ENCODE assay signal across 17 cellular contexts in genomic region chr13:31322025-31322424, GRCh38.
DNase-seq lines count a peak whose midpoint lies in the region; ATAC-seq and TF ChIP-seq lines count a peak whose summit lies in the region.
"Had no signal": no experiment of that assay in that cellular context is flagged by ENCODE, and none has a peak within 500 bp of the region (broad histone marks: within the 10 kb centered on the region; RNA-seq: fewer than 3 reads in every experiment).

No MANE protein-coding gene starts in this region.

- BruUV-seq in MCF 10A (replicated peaks; lab: Mats Ljungman, UMichigan): no TSS peak

- DNase-seq in MCF 10A (ENCODE audit: unreplicated experiment) (peak; percentile 96), breast epithelium (ENCODE audit: low spot score in 2 of 2) (no peak), brain microvascular endothelial cell (peak; percentile 30), left ventricle myocardium inferior (peak; percentile 20), ascending aorta (ENCODE audit: low spot score in 2 of 2) (no peak), nephron progenitor cell (no peak)
- no peak for DNase-seq in CD8-positive, alpha-beta memory T cell
- DNase-seq: activated naive CD4-positive, alpha-beta T cell treated with anti-CD3 and anti-CD28 coated beads for 36 hours; GOT3; hippocampal formation; left colon; NCI-H524; posterior cingulate gyrus; stimulated activated CD4-positive, alpha-beta T cell treated with anti-CD3 and anti-CD28 coated beads, Interleukin-1b, Interleukin-23, amount 100 ng/mL, for 48 hours had no signal

- TF ChIP-seq CTCF in MCF 10A (IDR thresholded peaks at IDR 0.05; ENCODE audit: unreplicated experiment): no peak
- TF ChIP-seq CTCF in breast epithelium (IDR thresholded peaks at IDR 0.05): no peak
- TF ChIP-seq CTCF in brain microvascular endothelial cell (IDR thresholded peaks at IDR 0.05; ENCODE audit: low read depth, low read length, missing control alignments): no peak
- no peak for TF ChIP-seq CTCF in left ventricle myocardium inferior (IDR thresholded peaks at IDR 0.05; ENCODE audit: borderline replicate concordance)
- TF ChIP-seq CTCF in ascending aorta (IDR thresholded peaks at IDR 0.05): no peak
- no peak for TF ChIP-seq CTCF in nephron progenitor cell (IDR thresholded peaks at IDR 0.05)

- in situ Hi-C loops in brain microvascular endothelial cell (cut with HindIII; ENCODE audit: low pct_ligation_motif_present, low sequenced_read_pairs): no loop called here

- no peak overlapping the region for H3K4me3 Mint-ChIP-seq in MCF 10A (ENCODE audit: unreplicated experiment)
- no peak overlapping the region for H3K4me3 Mint-ChIP-seq in nephron progenitor cell
- no peak overlapping the region for H3K4me3 Mint-ChIP-seq in CD8-positive, alpha-beta memory T cell
- H3K4me3 Mint-ChIP-seq: activated naive CD4-positive, alpha-beta T cell treated with anti-CD3 and anti-CD28 coated beads for 36 hours had no signal

- H3K9me3 ChIP-seq in breast epithelium (no peaks in the 10 kb centered on the region), left ventricle myocardium inferior (replicated peaks) (no peaks in the 10 kb centered on the region), ascending aorta (no peaks in the 10 kb centered on the region)
- no peaks in the 10 kb centered on the region for H3K9me3 ChIP-seq in CD8-positive, alpha-beta memory T cell (ENCODE audit: low read length)

- H3K27me3 ChIP-seq in breast epithelium: no peaks in the 10 kb centered on the region
- no peaks in the 10 kb centered on the region for H3K27me3 ChIP-seq in brain microvascular endothelial cell (replicated peaks)
- no peaks in the 10 kb centered on the region for H3K27me3 ChIP-seq in left ventricle myocardium inferior (ENCODE audit: low read depth)
- no peaks in the 10 kb centered on the region for H3K27me3 ChIP-seq in ascending aorta
- H3K27me3 ChIP-seq in CD8-positive, alpha-beta memory T cell (ENCODE audit: insufficient read depth, low read length, poor library complexity, severe bottlenecking): no peaks in the 10 kb centered on the region
- H3K27me3 ChIP-seq: tibial nerve had no signal

- H3K4me1 ChIP-seq in breast epithelium (no peaks in the 10 kb centered on the region), left ventricle myocardium inferior (peaks cover 8% of the 10 kb centered on the region), ascending aorta (no peaks in the 10 kb centered on the region)
- no peaks in the 10 kb centered on the region for H3K4me1 ChIP-seq in CD8-positive, alpha-beta memory T cell (ENCODE audit: insufficient read depth, low read length)
- H3K4me1 ChIP-seq: tibial nerve had no signal

- H3K4me3 ChIP-seq in breast epithelium: no peak overlapping the region
- H3K4me3 ChIP-seq in brain microvascular endothelial cell (ENCODE audit: low read depth, low read length): no peak overlapping the region
- no peak overlapping the region for H3K4me3 ChIP-seq in left ventricle myocardium inferior
- H3K4me3 ChIP-seq in ascending aorta: no peak overlapping the region
- no peak overlapping the region for H3K4me3 ChIP-seq in CD8-positive, alpha-beta memory T cell (ENCODE audit: low read length)
- H3K4me3 ChIP-seq: tibial nerve had no signal

- ATAC-seq in GM21526 (IDR thresholded peaks at IDR 0.05; ENCODE audit: low FRiP score, unreplicated experiment): no peak
- ATAC-seq: activated CD4-positive, CD25-positive, alpha-beta regulatory T cell treated with anti-CD3 and anti-CD28 coated beads, Interleukin-2, amount 50 U/mL, for 24 hours; left colon had no signal

- POLR2A ChIA-PET in MCF 10A (lab: Yijun Ruan, JAX): interaction anchor here (0.5 to 1.0 kb wide), 3 partner anchors 11 to 205 kb away, joined by 3 to 7 read pairs (median 3); no protein-coding TSS in a partner anchor
- POLR2A ChIA-PET in CD8-positive, alpha-beta memory T cell (lab: Charles Lee): no interaction called here

- CTCF ChIA-PET in MCF 10A (lab: Yijun Ruan, JAX): no interaction called here
- CTCF ChIA-PET in CD8-positive, alpha-beta memory T cell (lab: Charles Lee): no interaction called here

- no peak for TF ChIP-seq POLR2A in breast epithelium (IDR thresholded peaks at IDR 0.05)

- H3K27ac Mint-ChIP-seq in MCF 10A (ENCODE audit: low read depth, unreplicated experiment) (no peak overlapping the region), nephron progenitor cell (no peak overlapping the region)
- H3K27ac Mint-ChIP-seq in CD8-positive, alpha-beta memory T cell: no peak overlapping the region
- H3K27ac Mint-ChIP-seq: activated naive CD4-positive, alpha-beta T cell treated with anti-CD3 and anti-CD28 coated beads for 36 hours had no signal

- intact Hi-C loops in MCF 10A (cut with micrococcal nuclease): no loop called here
- intact Hi-C loops in breast epithelium (cut with DNase I; ENCODE audit: low total_unique reads): no loop called here
- intact Hi-C loops in left ventricle myocardium inferior (cut with micrococcal nuclease): no loop called here
- intact Hi-C loops in ascending aorta (cut with DNase I): no loop called here

- H3K36me3 ChIP-seq in breast epithelium (no peaks in the 10 kb centered on the region), brain microvascular endothelial cell (replicated peaks) (no peaks in the 10 kb centered on the region), left ventricle myocardium inferior (peaks cover 48% of the 10 kb centered on the region), ascending aorta (peaks cover 5 to 38% of the 10 kb centered on the region in 2 donors)
- H3K36me3 ChIP-seq in CD8-positive, alpha-beta memory T cell (ENCODE audit: insufficient read depth, low read length): no peaks in the 10 kb centered on the region

- no peaks in the 10 kb centered on the region for H3K27me3 Mint-ChIP-seq in MCF 10A (ENCODE audit: insufficient read depth, unreplicated experiment)
- H3K27me3 Mint-ChIP-seq in nephron progenitor cell (ENCODE audit: low read depth, poor library complexity): no peaks in the 10 kb centered on the region
- H3K27me3 Mint-ChIP-seq in CD8-positive, alpha-beta memory T cell: no peaks in the 10 kb centered on the region

- H3K36me3 Mint-ChIP-seq in MCF 10A (ENCODE audit: insufficient read depth, unreplicated experiment) (no peaks in the 10 kb centered on the region), nephron progenitor cell (ENCODE audit: low read depth) (peaks cover 31% of the 10 kb centered on the region)
- H3K36me3 Mint-ChIP-seq in CD8-positive, alpha-beta memory T cell: peaks cover 17 to 47% (median 42%) of the 10 kb centered on the region in 3 donors

- H3K27ac ChIP-seq in breast epithelium: no peak overlapping the region
- no peak overlapping the region for H3K27ac ChIP-seq in brain microvascular endothelial cell
- H3K27ac ChIP-seq in left ventricle myocardium inferior (replicated peaks): no peak overlapping the region
- no peak overlapping the region for H3K27ac ChIP-seq in ascending aorta
- H3K27ac ChIP-seq in CD8-positive, alpha-beta memory T cell (ENCODE audit: low read depth, low read length): no peak overlapping the region
- H3K27ac ChIP-seq: tibial nerve had no signal

- no peaks in the 10 kb centered on the region for H3K9me3 Mint-ChIP-seq in MCF 10A (ENCODE audit: unreplicated experiment)
- peaks cover 8% of the 10 kb centered on the region for H3K9me3 Mint-ChIP-seq in nephron progenitor cell
- H3K9me3 Mint-ChIP-seq in CD8-positive, alpha-beta memory T cell: no peaks in the 10 kb centered on the region
- H3K9me3 Mint-ChIP-seq: activated naive CD4-positive, alpha-beta T cell treated with anti-CD3 and anti-CD28 coated beads for 36 hours had no signal

- H3K4me1 Mint-ChIP-seq in MCF 10A (ENCODE audit: insufficient read depth, unreplicated experiment) (no peaks in the 10 kb centered on the region), nephron progenitor cell (peaks cover 27% of the 10 kb centered on the region)
- H3K4me1 Mint-ChIP-seq in CD8-positive, alpha-beta memory T cell: no peaks in the 10 kb centered on the region

Comparison
In these comparisons a context has a peak if more than half of its experiments do, and no peak if none do; other contexts are left out.
1. DNase-seq: peak in MCF 10A (single experiment), brain microvascular endothelial cell (single experiment) and left ventricle myocardium inferior (single experiment); none in breast epithelium (0 of 2), ascending aorta (0 of 2), nephron progenitor cell (single experiment) and CD8-positive, alpha-beta memory T cell (0 of 5).